25 cellular contexts compared by ENCODE assay signal in the genomic region with DNA sequence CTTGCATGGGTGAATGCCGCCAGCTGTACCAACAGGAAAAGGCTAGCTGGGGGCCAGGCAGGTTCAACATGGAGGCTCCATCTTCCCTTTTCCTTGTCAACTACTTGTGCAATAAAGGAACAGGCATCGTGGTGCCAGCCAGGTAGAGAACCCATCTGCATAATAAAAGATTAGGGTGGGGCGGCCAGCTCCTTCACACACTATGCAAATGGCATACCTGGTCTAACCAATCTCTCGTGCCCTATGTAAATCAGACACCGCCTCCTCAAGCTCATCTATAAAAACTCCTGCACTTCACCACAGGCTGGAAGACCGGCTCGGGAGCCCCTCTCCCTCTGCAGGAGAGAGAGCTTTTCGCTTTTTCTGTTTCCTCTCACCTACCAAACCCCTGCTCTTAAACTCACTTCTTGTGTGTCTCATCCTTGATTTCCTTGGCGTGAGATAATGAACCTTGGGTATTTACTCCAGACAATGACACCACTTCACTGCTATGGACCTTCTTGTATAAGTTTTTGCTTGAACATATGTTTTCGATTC.
DNase-seq lines count a peak whose midpoint lies in the region; ATAC-seq and TF ChIP-seq lines count a peak whose summit lies in the region.
"Had no signal": no experiment of that assay in that cellular context is flagged by ENCODE, and none has a peak within 500 bp of the region (broad histone marks: within the 10 kb centered on the region; RNA-seq: fewer than 3 reads in every experiment).

No MANE protein-coding gene starts in this region.

- peak; percentile 6 for DNase-seq in BE2C
- peak; percentile 14 for DNase-seq in Daoy (ENCODE audit: low read depth)
- peak; percentile 93 for DNase-seq in NCI-H69 (lab: John Stamatoyannopoulos, UW)
- peak; percentile 6 for DNase-seq in epithelial cell of esophagus (ENCODE audit: low read depth)
- DNase-seq in dermis blood vessel endothelial cell, result no peak
- DNase-seq in activated naive CD4-positive, alpha-beta T cell (lab: John Stamatoyannopoulos, UW), result no peak
- no peak for DNase-seq in adrenal gland
- DNase-seq: activated CD4-positive, alpha-beta T cell treated with anti-CD3 and anti-CD28 coated beads for 36 hours; activated CD8-positive, alpha-beta memory T cell treated with anti-CD3 and anti-CD28 coated beads for 24 hours; activated effector memory CD4-positive, alpha-beta T cell treated with anti-CD3 and anti-CD28 coated beads, Interleukin-2, amount 50 U/mL, for 16 hours; GM23248; kidney glomerular epithelial cell; lower lobe of right lung; mucosa of descending colon; NCI-H1092 treated with DMSO at 0.1 percent for 48 hours; NCI-H2107; retina; stimulated activated CD8-positive, alpha-beta memory T cell treated with anti-CD3 and anti-CD28 coated beads, Interleukin-4, amount 100 ng/mL, for 48 hours; stimulated activated naive CD8-positive, alpha-beta T cell treated with anti-CD3 and anti-CD28 coated beads, Interleukin-15, amount 100 ng/mL, for 72 hours; thyroid gland had no signal

- TF ChIP-seq CTCF in BE2C (IDR thresholded peaks at IDR 0.05; ENCODE audit: low read depth, low read length), result no peak
- no peak for TF ChIP-seq CTCF in epithelial cell of esophagus (IDR thresholded peaks at IDR 0.05; ENCODE audit: insufficient read depth, low read depth, low read length, missing control alignments)
- TF ChIP-seq CTCF in adrenal gland (IDR thresholded peaks at IDR 0.05), result no peak

- H3K4me1 ChIP-seq in BE2C (no peaks in the 10 kb centered on the region), adrenal gland (replicated peaks in 1 of 2) (no peaks in the 10 kb centered on the region)
- H3K4me1 ChIP-seq: lower lobe of right lung, pancreas, thyroid gland had no signal

- no peak for TF ChIP-seq POLR2A in adrenal gland (IDR thresholded peaks at IDR 0.05)

- H3K9me3 ChIP-seq in BE2C, result no peaks in the 10 kb centered on the region
- no peaks in the 10 kb centered on the region for H3K9me3 ChIP-seq in adrenal gland (replicated peaks in 1 of 3)
- H3K9me3 ChIP-seq: lower lobe of right lung, mucosa of descending colon, pancreas, thyroid gland had no signal

- H3K36me3 ChIP-seq in BE2C (no peaks in the 10 kb centered on the region), adrenal gland (replicated peaks in 1 of 2) (no peaks in the 10 kb centered on the region)
- H3K36me3 ChIP-seq: lower lobe of right lung, pancreas, thyroid gland had no signal

- WGBS in adrenal gland, 4 donors, result 77 to 87% (median 79%) methylated on average over 10 of the region's 10 CpGs

- H3K27ac ChIP-seq in adrenal gland, result no peak overlapping the region
- H3K27ac ChIP-seq: GM23248, lower lobe of right lung, pancreas, skin epidermis, thyroid gland had no signal

- no peak for ATAC-seq in HG03565 (IDR thresholded peaks at IDR 0.05; ENCODE audit: unreplicated experiment)
- ATAC-seq: activated CD4-positive, alpha-beta T cell treated with anti-CD3 and anti-CD28 coated beads for 36 hours; lower lobe of right lung; mucosa of descending colon; natural killer cell treated with Interleukin-12 subunit alpha and Interleukin-12 subunit beta and Interleukin-15 and Interleukin-18, amount 100 ng/mL, for 72 hours; pancreas; SK-N-SH treated with all-trans-retinoic acid at 6 μM for 48 hours; stimulated activated naive CD8-positive, alpha-beta T cell treated with anti-CD3 and anti-CD28 coated beads, Interleukin-15, amount 100 ng/mL, for 72 hours had no signal

- no peaks in the 10 kb centered on the region for H3K27me3 ChIP-seq in BE2C
- no peaks in the 10 kb centered on the region for H3K27me3 ChIP-seq in adrenal gland
- H3K27me3 ChIP-seq: pancreas, thyroid gland had no signal

- intact Hi-C loops in adrenal gland (cut with DNase I), result no loop called here

- no peak overlapping the region for H3K4me3 ChIP-seq in BE2C (ENCODE audit: low read depth, low read length)
- no peak overlapping the region for H3K4me3 ChIP-seq in epithelial cell of esophagus (ENCODE audit: low read length)
- no peak overlapping the region for H3K4me3 ChIP-seq in adrenal gland
- H3K4me3 ChIP-seq: GM23248, lower lobe of right lung, mucosa of descending colon, pancreas, skin epidermis, thyroid gland had no signal

Comparison
In these comparisons a context has a peak if more than half of its experiments do, and no peak if none do; other contexts are left out.
1. DNase-seq: peak in BE2C (single experiment), Daoy (single experiment), NCI-H69 (single experiment) and epithelial cell of esophagus (single experiment); none in dermis blood vessel endothelial cell (single experiment), activated naive CD4-positive, alpha-beta T cell (0 of 4) and adrenal gland (0 of 7).